In genomic region chr19:1016647-1017114, GRCh38 we compare ENCODE assay signal across 9 cellular contexts. TPM values are rescaled to one million over a fixed set of nuclear protein-coding genes. Genes with fewer than 3 reads are reported as not detected.
DNase-seq lines count a peak whose midpoint lies in the region; ATAC-seq and TF ChIP-seq lines count a peak whose summit lies in the region.
"Had no signal": no experiment of that assay in that cellular context is flagged by ENCODE, and none has a peak within 500 bp of the region (broad histone marks: within the 10 kb centered on the region; RNA-seq: fewer than 3 reads in every experiment).

No MANE protein-coding gene starts in this region.

- no peak for DNase-seq in GM12864 (ENCODE audit: low read depth)
- no peak for DNase-seq in T-helper 17 cell
- peak; percentile 84 for DNase-seq in fibroblast of villous mesenchyme (ENCODE audit: low read depth)
- peak; percentile 75 for DNase-seq in sigmoid colon
- no peak for DNase-seq in COLO829 (ENCODE audit: low spot score)
- DNase-seq in Kasumi-1 (lab: John Stamatoyannopoulos, UW) = no peak
- no peak for DNase-seq in ACHN
- DNase-seq: NCI-H774 had no signal

- H3K27me3 Mint-ChIP-seq in T-helper 17 cell = no peaks in the 10 kb centered on the region

- no peaks in the 10 kb centered on the region for H3K36me3 Mint-ChIP-seq in T-helper 17 cell (ENCODE audit: low read depth)

- peaks cover 0 to 63% (median 58%) of the 10 kb centered on the region in 4 donors for H3K4me1 ChIP-seq in sigmoid colon

- intact Hi-C loops in sigmoid colon (cut with DNase I) = no loop called here

- TF ChIP-seq CTCF in GM12864 (IDR thresholded peaks at IDR 0.05; ENCODE audit: low read depth, low read length, missing control alignments) = no peak
- TF ChIP-seq CTCF in fibroblast of villous mesenchyme (IDR thresholded peaks at IDR 0.05; ENCODE audit: insufficient read depth, low read depth, low read length) = no peak
- no peak for TF ChIP-seq CTCF in sigmoid colon (IDR thresholded peaks at IDR 0.05)

- TF ChIP-seq EP300 in sigmoid colon (IDR thresholded peaks at IDR 0.05) = no peak

- H3K27ac ChIP-seq in sigmoid colon = peak overlapping the region; percentile 15 to 66 (median 46)

- ATAC-seq in T-helper 17 cell (no peak), GM18907 (IDR thresholded peaks at IDR 0.05; ENCODE audit: unreplicated experiment) (no peak)

- H3K9me3 ChIP-seq in T-helper 17 cell (ENCODE audit: control insufficient read depth, low read length, poor library complexity, severe bottlenecking) (no peaks in the 10 kb centered on the region), sigmoid colon (no peaks in the 10 kb centered on the region)

- H3K27me3 ChIP-seq in sigmoid colon = no peaks in the 10 kb centered on the region

- in situ Hi-C loops in ACHN (cut with HindIII; ENCODE audit: low pct_ligation_motif_present, low pct_unique_long_range_greater_than_20kb, low sequenced_read_pairs) = no loop called here

- H3K27ac Mint-ChIP-seq in T-helper 17 cell = peak overlapping the region; percentile 76

- TF ChIP-seq POLR2A in sigmoid colon (IDR thresholded peaks at IDR 0.05) = no peak

- peaks cover 29% of the 10 kb centered on the region for H3K4me1 Mint-ChIP-seq in T-helper 17 cell

- peak overlapping the region; percentile 83 for H3K4me3 Mint-ChIP-seq in T-helper 17 cell

- peaks cover 17 to 29% (median 25%) of the 10 kb centered on the region in 4 donors for H3K36me3 ChIP-seq in sigmoid colon

- H3K4me3 ChIP-seq in GM12864 (ENCODE audit: low read depth, low read length) (peak overlapping the region; percentile 91), fibroblast of villous mesenchyme (ENCODE audit: low read depth, low read length) (peak overlapping the region; percentile 34), sigmoid colon (no peak overlapping the region)

- 35 to 57% methylated on average over 12 of the region's 12 CpGs for WGBS in sigmoid colon, 2 donors

RNA-seq across cellular contexts. Expression of gene TMEM259, which starts 4.2 kb away (rescaled TPM):
- 100 to 1,000 TPM; 270 to 318 TPM for total RNA-seq in T-helper 17 cell
- total RNA-seq in fibroblast of villous mesenchyme = 79.2 and 84.6 TPM in 2 replicates
- total RNA-seq in sigmoid colon = 100 to 1,000 TPM in 2 of 4 donors, 10 to 100 TPM in 2; 85.6 to 174 (median 126) TPM
- polyA plus RNA-seq in sigmoid colon = 100 to 1,000 TPM in 1 of 3 donors, 10 to 100 TPM in 2; 19.2 to 232 (median 25.9) TPM

RNA-seq across cellular contexts. Expression of gene RNU6-2, which starts 4.6 kb away (rescaled TPM):
- total RNA-seq in T-helper 17 cell (not detected), fibroblast of villous mesenchyme (not detected in 2 replicates), sigmoid colon (not detected)
- polyA plus RNA-seq in sigmoid colon = not detected

RNA-seq across cellular contexts. Expression of gene CNN2, which starts 9.7 kb away (rescaled TPM):
- 100 to 1,000 TPM; 263 to 301 TPM for total RNA-seq in T-helper 17 cell
- total RNA-seq in fibroblast of villous mesenchyme = 508 and 544 TPM in 2 replicates
- total RNA-seq in sigmoid colon = 10 to 100 TPM; 25.5 to 59.0 (median 36.3) TPM
- polyA plus RNA-seq in sigmoid colon = 100 to 1,000 TPM in 1 of 3 donors, 10 to 100 TPM in 2; 48.0 to 115 (median 53.9) TPM

RNA-seq across cellular contexts. Expression of gene GRIN3B, which starts 16.5 kb away (rescaled TPM):
- total RNA-seq in T-helper 17 cell = 1 to 10 TPM in 1 of 2 donors, not detected in 1; 1.8 TPM
- total RNA-seq in fibroblast of villous mesenchyme = under 0.01 TPM in 2 replicates
- total RNA-seq in sigmoid colon = under 1 TPM in 1 of 4 donors, not detected in 3; 0.14 TPM
- under 1 TPM in 1 of 3 donors, not detected in 2; 0.04 TPM for polyA plus RNA-seq in sigmoid colon

RNA-seq across cellular contexts. Expression of gene ABCA7, which starts 23.2 kb away (rescaled TPM):
- total RNA-seq in T-helper 17 cell = 100 to 1,000 TPM; 107 to 112 TPM
- 11.2 and 13.9 TPM in 2 replicates for total RNA-seq in fibroblast of villous mesenchyme
- 10 to 100 TPM in 2 of 4 donors, 1 to 10 TPM in 2; 3.8 to 20.5 (median 10.9) TPM for total RNA-seq in sigmoid colon
- 10 to 100 TPM in 1 of 3 donors, 1 to 10 TPM in 2; 1.8 to 25.1 (median 9.9) TPM for polyA plus RNA-seq in sigmoid colon

Comparison
In these comparisons a context has a peak if more than half of its experiments do, and no peak if none do; other contexts are left out.
1. DNase-seq: peak in fibroblast of villous mesenchyme (single experiment) and sigmoid colon (single experiment); none in GM12864 (single experiment), T-helper 17 cell (0 of 3), COLO829 (single experiment), Kasumi-1 (0 of 2) and ACHN (single experiment).
2. H3K4me3 ChIP-seq: peak in GM12864 (single experiment) and fibroblast of villous mesenchyme (single experiment); none in sigmoid colon (0 of 4).